15 cellular contexts compared by ENCODE assay signal in genomic region chr18:49999128-49999527, GRCh38.
A peak's percentile ranks its signal among the peaks of the same experiment; 100 is the strongest.
DNase-seq lines count a peak whose midpoint lies in the region; ATAC-seq, FAIRE-seq and TF ChIP-seq lines count a peak whose summit lies in the region.
"Had no signal": no experiment of that assay in that cellular context is flagged by ENCODE, and none has a peak within 500 bp of the region (broad histone marks: within the 10 kb centered on the region; RNA-seq: fewer than 3 reads in every experiment).

No MANE protein-coding gene starts in this region.

- BruUV-seq in HCT116 (replicated peaks; lab: Mats Ljungman, UMichigan) (TSS peak; percentile 18), GM12878 (replicated peaks; lab: Mats Ljungman, UMichigan) (no TSS peak)

- H3K27ac ChIP-seq in HCT116 (ENCODE audit: low read depth, low read length) (no peak overlapping the region), GM12878 (ENCODE audit: control insufficient read depth, insufficient read depth) (no peak overlapping the region), right lobe of liver (no peak overlapping the region)
- H3K27ac ChIP-seq: BLaER1 treated with 17β-estradiol and CSF1 and Interleukin-3, amounts not matched to agents 10 nM and 100 nM had no signal

- no peaks in the 10 kb centered on the region for H3K36me3 Mint-ChIP-seq in stimulated activated memory B cell treated with anti-CD40 and anti-IgM and Interleukin-4, amounts not matched to agents 10 μg/mL and 1 μg/mL and 100 μg/mL, for 72 hours
- H3K36me3 Mint-ChIP-seq: CD8-positive, alpha-beta T cell had no signal

- H3K4me1 ChIP-seq in HCT116 (ENCODE audit: control insufficient read depth in 1 of 2, insufficient read depth in 2 of 2, low read length in 2 of 2) = peaks cover 8 to 18% of the 10 kb centered on the region in 2 experiments
- no peaks in the 10 kb centered on the region for H3K4me1 ChIP-seq in GM12878 (ENCODE audit: control insufficient read depth, insufficient read depth, low read length)
- H3K4me1 ChIP-seq in right lobe of liver = peaks cover 0 to 7% (median under 1%) of the 10 kb centered on the region in 4 donors
- H3K4me1 ChIP-seq: BLaER1 treated with 17β-estradiol and CSF1 and Interleukin-3, amounts not matched to agents 10 nM and 100 nM had no signal

- H4K20me1 ChIP-seq in HCT116 (ENCODE audit: insufficient read depth) = no peaks in the 10 kb centered on the region
- no peaks in the 10 kb centered on the region for H4K20me1 ChIP-seq in GM12878 (ENCODE audit: control insufficient read depth, insufficient read depth)
- H4K20me1 ChIP-seq: BLaER1 treated with 17β-estradiol and CSF1 and Interleukin-3, amounts not matched to agents 10 nM and 100 nM had no signal

- no peaks in the 10 kb centered on the region for H3K9me3 Mint-ChIP-seq in stimulated activated memory B cell treated with anti-CD40 and anti-IgM and Interleukin-4, amounts not matched to agents 10 μg/mL and 1 μg/mL and 100 μg/mL, for 72 hours
- H3K9me3 Mint-ChIP-seq: CD8-positive, alpha-beta T cell; GM23338 had no signal

- H3K9me3 ChIP-seq in HCT116 (ENCODE audit: control insufficient read depth in 1 of 2, insufficient read depth in 1 of 2, low read depth in 1 of 2, low read length in 2 of 2) (no peaks in the 10 kb centered on the region), GM12878 (replicated peaks; ENCODE audit: control insufficient read depth, insufficient read depth, low read length) (no peaks in the 10 kb centered on the region), right lobe of liver (no peaks in the 10 kb centered on the region)

- TF ChIP-seq CTCF in HCT116 (IDR thresholded peaks at IDR 0.05 in 2 of 3, conservative IDR thresholded peaks at IDR 0.05 in 1 of 3; ENCODE audit: borderline replicate concordance in 1 of 3, insufficient read depth in 1 of 3, low read depth in 2 of 3, low read length in 2 of 3) = no peak
- no peak for TF ChIP-seq CTCF in GM12878 (IDR thresholded peaks at IDR 0.05 in 2 of 3, conservative IDR thresholded peaks at IDR 0.05 in 1 of 3; ENCODE audit: control insufficient read depth in 2 of 3, extremely low read depth in 1 of 3, insufficient read depth in 1 of 3, low read depth in 3 of 3, low read length in 3 of 3)
- no peak for TF ChIP-seq CTCF in right lobe of liver (IDR thresholded peaks at IDR 0.05)

- TF ChIP-seq RAD21 in HCT116 (IDR thresholded peaks at IDR 0.05; ENCODE audit: low read depth) (no peak), GM12878 (IDR thresholded peaks at IDR 0.05; ENCODE audit: insufficient read depth, low read depth, low read length) (no peak)

- RAD21 ChIA-PET in HCT116 (lab: Charles Lee; ENCODE audit: low non-redundant PET in 1 of 2, low total read pairs in 2 of 2, uncharacterized antibody in 2 of 2, unreplicated experiment in 2 of 2) (no interaction called here), GM12878 (lab: Charles Lee; ENCODE audit: unreplicated experiment) (interaction anchor here (0.5 kb wide), 1 partner anchor 146 kb away, joined by 4 read pairs; no protein-coding TSS in a partner anchor)

- no peak for FAIRE-seq in GM12878 (lab: Jason Lieb, UNC)
- FAIRE-seq: G401.6, GM12892, GM18507, H54 had no signal

- no peak overlapping the region for H3K27ac Mint-ChIP-seq in stimulated activated memory B cell treated with anti-CD40 and anti-IgM and Interleukin-4, amounts not matched to agents 10 μg/mL and 1 μg/mL and 100 μg/mL, for 72 hours
- H3K27ac Mint-ChIP-seq: B cell; CD8-positive, alpha-beta T cell; GM23338 had no signal

- no peaks in the 10 kb centered on the region for H3K9me2 ChIP-seq in HCT116 (ENCODE audit: insufficient read depth)

- H3K4me3 Mint-ChIP-seq in stimulated activated memory B cell treated with anti-CD40 and anti-IgM and Interleukin-4, amounts not matched to agents 10 μg/mL and 1 μg/mL and 100 μg/mL, for 72 hours = no peak overlapping the region
- H3K4me3 Mint-ChIP-seq: B cell; CD8-positive, alpha-beta T cell; GM23338 had no signal

- no peaks in the 10 kb centered on the region for H3K27me3 ChIP-seq in HCT116 (ENCODE audit: insufficient read depth, low read length)
- H3K27me3 ChIP-seq in GM12878 (replicated peaks in 1 of 2; ENCODE audit: control insufficient read depth in 2 of 2, insufficient read depth in 2 of 2, low read length in 1 of 2) = no peaks in the 10 kb centered on the region; a peak in 1 of 4 replicates
- H3K27me3 ChIP-seq in right lobe of liver = no peaks in the 10 kb centered on the region
- H3K27me3 ChIP-seq: BLaER1 treated with 17β-estradiol and CSF1 and Interleukin-3, amounts not matched to agents 10 nM and 100 nM had no signal

- CTCF ChIA-PET in HCT116 (lab: Charles Lee) (no interaction called here), GM12878 (lab: Yijun Ruan, JAX) (no interaction called here)

- no peak for TF ChIP-seq POLR2A in HCT116 (IDR thresholded peaks at IDR 0.05; ENCODE audit: borderline replicate concordance, extremely low read depth, insufficient read depth, insufficient read length)
- no peak for TF ChIP-seq POLR2A in GM12878 (IDR thresholded peaks at IDR 0.05; ENCODE audit: low read depth, low read length)
- TF ChIP-seq POLR2A in right lobe of liver (IDR thresholded peaks at IDR 0.05) = no peak

- SMC1A ChIA-PET in GM12878 (lab: Charles Lee; ENCODE audit: uncharacterized antibody, unreplicated experiment) = interaction anchor here (1.0 to 1.3 kb wide), 2 partner anchors 10 to 15 kb away, joined by 3 read pairs; no protein-coding TSS in a partner anchor

- POLR2A ChIA-PET in HCT116 (lab: Charles Lee) (no interaction called here), GM12878 (lab: Charles Lee) (no interaction called here)

- no peak for ATAC-seq in HCT116
- ATAC-seq in GM12878 = peak; percentile 21; the same call in 2 of the 3 replicates
- ATAC-seq in right lobe of liver = peak in 3 of 4 donors; percentile 25 to 63 (median 54)
- ATAC-seq in GM21381 (IDR thresholded peaks at IDR 0.05; ENCODE audit: unreplicated experiment) = no peak
- ATAC-seq in stimulated activated memory B cell treated with anti-CD40 and anti-IgM and Interleukin-4, amounts not matched to agents 10 μg/mL and 1 μg/mL and 100 μg/mL, for 72 hours = no peak
- ATAC-seq: CD8-positive, alpha-beta T cell; GM23338 had no signal

- no peaks in the 10 kb centered on the region for H3K79me2 ChIP-seq in HCT116 (ENCODE audit: insufficient read depth, low read length)
- no peaks in the 10 kb centered on the region for H3K79me2 ChIP-seq in GM12878 (ENCODE audit: control insufficient read depth, insufficient read depth, low read length)

- in situ Hi-C loops in GM12878 (cut with MboI) = no loop called here

- intact Hi-C loops in HCT116 (cut with micrococcal nuclease) = no loop called here
- intact Hi-C loops in GM12878 (cut with micrococcal nuclease; ENCODE audit: unreplicated experiment) = no loop called here
- intact Hi-C loops in right lobe of liver (cut with DNase I) = no loop called here

- DNase-seq in HCT116 (ENCODE audit: low read depth, low spot score) (no peak), GM12878 (ENCODE audit: low read depth, low spot score) (no peak), right lobe of liver (no peak), Kasumi-1 (lab: John Stamatoyannopoulos, UW) (no peak)
- DNase-seq: CD8-positive, alpha-beta T cell; COR-L47 had no signal

- no peak overlapping the region for H2AFZ ChIP-seq in HCT116 (ENCODE audit: low read depth, low read length, poor library complexity, severe bottlenecking)
- no peak overlapping the region for H2AFZ ChIP-seq in GM12878 (ENCODE audit: control insufficient read depth, low read depth, low read length)
- H2AFZ ChIP-seq: GM23338 had no signal

- H3K9ac ChIP-seq in HCT116 (ENCODE audit: low read length) (no peak overlapping the region), GM12878 (ENCODE audit: control insufficient read depth, insufficient read depth, low read length) (no peak overlapping the region)
- H3K9ac ChIP-seq: BLaER1 treated with 17β-estradiol and CSF1 and Interleukin-3, amounts not matched to agents 10 nM and 100 nM had no signal

- peaks cover 8% of the 10 kb centered on the region for H3K4me1 Mint-ChIP-seq in stimulated activated memory B cell treated with anti-CD40 and anti-IgM and Interleukin-4, amounts not matched to agents 10 μg/mL and 1 μg/mL and 100 μg/mL, for 72 hours
- H3K4me1 Mint-ChIP-seq: B cell had no signal

- WGBS in GM12878 (ENCODE audit: insufficient coverage, insufficient replicate concordance, low lambda C conversion rate, missing lambda C conversion rate) = 31% methylated on average over 6 of the region's 6 CpGs
- whole genome bisulfite sequencing in right lobe of liver (ENCODE audit: insufficient coverage, low coverage, low lambda C conversion rate, missing lambda C conversion rate) = 47% methylated on average over 6 of the region's 6 CpGs

- H3K4me3 ChIP-seq in HCT116 (replicated peaks in 1 of 2; ENCODE audit: low read depth in 1 of 2, low read length in 2 of 2) (no peak overlapping the region), GM12878 (no peak overlapping the region), right lobe of liver (no peak overlapping the region)
- H3K4me3 ChIP-seq: BLaER1 treated with 17β-estradiol and CSF1 and Interleukin-3, amounts not matched to agents 10 nM and 100 nM; GM23338 had no signal

- H3K36me3 ChIP-seq in HCT116 (ENCODE audit: control insufficient read depth in 1 of 2, insufficient read depth in 2 of 2, low read length in 2 of 2) (no peaks in the 10 kb centered on the region), GM12878 (ENCODE audit: control insufficient read depth in 2 of 2, insufficient read depth in 2 of 2, low read length in 1 of 2) (no peaks in the 10 kb centered on the region), right lobe of liver (no peaks in the 10 kb centered on the region)
- H3K36me3 ChIP-seq: BLaER1 treated with 17β-estradiol and CSF1 and Interleukin-3, amounts not matched to agents 10 nM and 100 nM had no signal

- TF ChIP-seq EP300 in GM12878 (IDR thresholded peaks at IDR 0.05; ENCODE audit: borderline replicate concordance in 1 of 2, control insufficient read depth in 1 of 2, low read depth in 2 of 2, low read length in 2 of 2) = no peak

- peaks cover 31% of the 10 kb centered on the region for H3K27me3 Mint-ChIP-seq in stimulated activated memory B cell treated with anti-CD40 and anti-IgM and Interleukin-4, amounts not matched to agents 10 μg/mL and 1 μg/mL and 100 μg/mL, for 72 hours

- H3K4me2 ChIP-seq in HCT116 (ENCODE audit: low read length) (no peak overlapping the region), GM12878 (ENCODE audit: control insufficient read depth, insufficient read depth) (no peak overlapping the region)
- H3K4me2 ChIP-seq: BLaER1 treated with 17β-estradiol and CSF1 and Interleukin-3, amounts not matched to agents 10 nM and 100 nM; GM23338 had no signal

TF ChIP-seq in HCT116, 20 proteins besides CTCF, POLR2A, EP300 and RAD21 (continues in another document):
- no peak for TF ChIP-seq EZH2 (IDR thresholded peaks at IDR 0.05)
- TF ChIP-seq POLR2AphosphoS5 (IDR thresholded peaks at IDR 0.05; ENCODE audit: low read depth, low read length) = no peak
- no peak for TF ChIP-seq FOSL1 (IDR thresholded peaks at IDR 0.05; ENCODE audit: low read depth)
- no peak for TF ChIP-seq ZNF274 (IDR thresholded peaks at IDR 0.05; ENCODE audit: low read depth, low read length)

TF ChIP-seq in GM12878, 131 proteins besides CTCF, POLR2A, EP300 and RAD21 (continues in another document):
- TF ChIP-seq YBX1 (IDR thresholded peaks at IDR 0.05) (no peak), NR2C1 (IDR thresholded peaks at IDR 0.05) (no peak), ZNF207 (IDR thresholded peaks at IDR 0.05; ENCODE audit: borderline replicate concordance) (no peak), SMARCA5 (IDR thresholded peaks at IDR 0.05) (no peak), NRF1 (conservative IDR thresholded peaks at IDR 0.05; ENCODE audit: low read depth, low read length) (no peak), POLR2AphosphoS5 (IDR thresholded peaks at IDR 0.05; ENCODE audit: low read length) (no peak)

Comparison
In these comparisons a context has a peak if more than half of its experiments do, and no peak if none do; other contexts are left out.
1. ATAC-seq: peak in GM12878 (single experiment) and right lobe of liver (3 of 4); none in HCT116 (single experiment), GM21381 (single experiment) and stimulated activated memory B cell treated with anti-CD40 and anti-IgM and Interleukin-4, amounts not matched to agents 10 μg/mL and 1 μg/mL and 100 μg/mL, for 72 hours (single experiment).